1 cellular context compared by ENCODE assay signal in genomic region chr6:26048590-26048989, GRCh38.
TF ChIP-seq lines count a peak whose summit lies in the region.

No MANE protein-coding gene starts in this region.

TF ChIP-seq in GM23338, 12 proteins besides CTCF, POLR2A, EP300 and RAD21 (continued from another document):
- TF ChIP-seq REST (IDR thresholded peaks at IDR 0.05; ENCODE audit: unreplicated experiment) = no peak
- no peak for TF ChIP-seq ZNF462 (CRISPR knock-in tag; IDR thresholded peaks at IDR 0.05)
- no peak for TF ChIP-seq NANOG (IDR thresholded peaks at IDR 0.05; ENCODE audit: borderline replicate concordance)
